Comparison of ENCODE assay signal across 18 cellular contexts in genomic region chr2:17303496-17303895, GRCh38.
DNase-seq lines count a peak whose midpoint lies in the region; ATAC-seq, FAIRE-seq and TF ChIP-seq lines count a peak whose summit lies in the region.
"Had no signal": no experiment of that assay in that cellular context is flagged by ENCODE, and none has a peak within 500 bp of the region (broad histone marks: within the 10 kb centered on the region; RNA-seq: fewer than 3 reads in every experiment).

No MANE protein-coding gene starts in this region.

- POLR2A ChIA-PET in HepG2 (lab: Yijun Ruan, JAX): no interaction called here

- no peak for ATAC-seq in HepG2
- ATAC-seq in right lobe of liver: no peak
- no peak for ATAC-seq in left ventricle myocardium superior
- ATAC-seq: left colon had no signal

- CTCF ChIA-PET in HepG2 (lab: Yijun Ruan, JAX; ENCODE audit: low intra/inter-chr PET ratio, low total read pairs): no interaction called here

- no peak for TF ChIP-seq CTCF in HepG2 (CRISPR knock-in tag; IDR thresholded peaks at IDR 0.05)
- TF ChIP-seq CTCF in right lobe of liver (IDR thresholded peaks at IDR 0.05): no peak

- no peak overlapping the region for H3K4me2 ChIP-seq in HepG2 (ENCODE audit: low read depth, low read length)
- H3K4me2 ChIP-seq: A549, neural progenitor cell had no signal

- H3K4me1 ChIP-seq in HepG2 (ENCODE audit: insufficient read depth, low read length) (peaks cover 38% of the 10 kb centered on the region), right lobe of liver (no peaks in the 10 kb centered on the region), adipocyte (ENCODE audit: control insufficient read depth, insufficient read depth, low read length) (no peaks in the 10 kb centered on the region)
- H3K4me1 ChIP-seq: A549, neural progenitor cell, testis had no signal

- WGBS in HepG2 (ENCODE audit: low lambda C conversion rate): 31% methylated on average over 2 of the region's 2 CpGs
- 41% methylated on average over 2 of the region's 2 CpGs for WGBS in right lobe of liver (ENCODE audit: insufficient coverage, low coverage, low lambda C conversion rate, missing lambda C conversion rate)

- H4K20me1 ChIP-seq in HepG2 (ENCODE audit: insufficient read depth, low read length): no peaks in the 10 kb centered on the region

- intact Hi-C loops in HepG2 (cut with micrococcal nuclease; ENCODE audit: unreplicated experiment): no loop called here
- intact Hi-C loops in right lobe of liver (cut with DNase I): loop anchor here in 1 of 2 donors (10.0 kb wide), 1 partner anchor 529 kb away; no protein-coding TSS in a partner anchor
- intact Hi-C loops in left ventricle myocardium superior (cut with micrococcal nuclease): loop anchor here (10.0 kb wide), 1 partner anchor 529 kb away; no protein-coding TSS in a partner anchor

- DNase-seq in HepG2 (ENCODE audit: low spot score) (no peak), right lobe of liver (no peak), adipocyte (ENCODE audit: low read depth) (peak; percentile 39), hepatic stellate cell (ENCODE audit: low spot score) (peak; percentile 14), NCI-H1694 treated with DMSO at 0.1 percent for 48 hours (lab: John Stamatoyannopoulos, UW) (no peak), NCI-H187 (lab: John Stamatoyannopoulos, UW) (no peak), NCI-H1930 (lab: John Stamatoyannopoulos, UW) (no peak), left ventricle myocardium superior (no peak)
- DNase-seq: activated CD4-positive, CD25-positive, alpha-beta regulatory T cell treated with anti-CD3 and anti-CD28 coated beads, Interleukin-2, amount 50 U/mL, for 72 hours; DMS153; endodermal cell; left colon; NCI-H2081 treated with DMSO at 0.1 percent for 48 hours; NCI-H524 treated with DMSO at 0.1 percent for 48 hours; stimulated activated CD4-positive, alpha-beta T cell treated with anti-CD3 and anti-CD28 coated beads, Interleukin-12 subunit alpha, Interleukin-12 subunit beta, amount 100 ng/mL, for 4 hours; testis had no signal

- in situ Hi-C loops in HepG2 (cut with HindIII; ENCODE audit: extremely low pct_ligation_motif_present, low pct_unique_long_range_greater_than_20kb): loop anchor here (25.0 kb wide), 1 partner anchor 359 kb away; no protein-coding TSS in a partner anchor

- BruUV-seq in HepG2 (replicated peaks; lab: Mats Ljungman, UMichigan): no TSS peak

- H3K79me2 ChIP-seq in HepG2 (ENCODE audit: insufficient read depth, low read length): no peaks in the 10 kb centered on the region

- no peak for FAIRE-seq in HepG2 (lab: Jason Lieb, UNC)
- FAIRE-seq: A549 had no signal

- no peak for TF ChIP-seq RAD21 in HepG2 (CRISPR knock-in tag; IDR thresholded peaks at IDR 0.05)

- H3K9ac ChIP-seq in HepG2 (ENCODE audit: insufficient read depth, low read depth, low read length) (no peak overlapping the region), adipocyte (ENCODE audit: low read length) (no peak overlapping the region)
- H3K9ac ChIP-seq: neural progenitor cell had no signal

- H3K4me3 ChIP-seq in HepG2 (replicated peaks in 1 of 3; ENCODE audit: insufficient read depth in 1 of 3, low read depth in 2 of 3, low read length in 3 of 3) (no peak overlapping the region), right lobe of liver (no peak overlapping the region), adipocyte (ENCODE audit: low read length) (no peak overlapping the region)
- H3K4me3 ChIP-seq: A549, neural progenitor cell, testis had no signal

- H2AFZ ChIP-seq in HepG2 (ENCODE audit: low read length): no peak overlapping the region
- H2AFZ ChIP-seq: neural progenitor cell had no signal

- H3K27me3 ChIP-seq in HepG2 (ENCODE audit: control insufficient read depth in 1 of 2, insufficient read depth in 2 of 2, low read length in 2 of 2) (no peaks in the 10 kb centered on the region; a peak in 1 of 5 replicates), right lobe of liver (no peaks in the 10 kb centered on the region), adipocyte (replicated peaks; ENCODE audit: control insufficient read depth, insufficient read depth, low read length) (no peaks in the 10 kb centered on the region)
- H3K27me3 ChIP-seq: neural progenitor cell, testis had no signal

- TF ChIP-seq POLR2A in HepG2 (IDR thresholded peaks at IDR 0.05; ENCODE audit: insufficient read depth in 1 of 2, low read depth in 2 of 2, low read length in 2 of 2) (no peak), right lobe of liver (IDR thresholded peaks at IDR 0.05) (no peak)

- H3K9me3 ChIP-seq in HepG2 (ENCODE audit: low read length): no peaks in the 10 kb centered on the region
- no peaks in the 10 kb centered on the region for H3K9me3 ChIP-seq in right lobe of liver
- no peaks in the 10 kb centered on the region for H3K9me3 ChIP-seq in adipocyte (ENCODE audit: control insufficient read depth, low read length)
- H3K9me3 ChIP-seq: A549, testis had no signal

- no peaks in the 10 kb centered on the region for H3K36me3 ChIP-seq in HepG2 (replicated peaks in 1 of 2; ENCODE audit: control insufficient read depth in 1 of 2, insufficient read depth in 2 of 2, low read length in 2 of 2)
- no peaks in the 10 kb centered on the region for H3K36me3 ChIP-seq in right lobe of liver
- H3K36me3 ChIP-seq in adipocyte (ENCODE audit: control insufficient read depth, insufficient read depth, low read length, severe bottlenecking): no peaks in the 10 kb centered on the region
- H3K36me3 ChIP-seq: neural progenitor cell had no signal

- H3K27ac ChIP-seq in HepG2 (ENCODE audit: extremely low read length, insufficient read depth, low read length): no peak overlapping the region
- no peak overlapping the region for H3K27ac ChIP-seq in right lobe of liver
- H3K27ac ChIP-seq: A549, neural progenitor cell, testis had no signal

- TF ChIP-seq EP300 in HepG2 (IDR thresholded peaks at IDR 0.05; ENCODE audit: low read depth in 2 of 2, low read length in 2 of 2): no peak
- TF ChIP-seq EP300 in HepG2 (CRISPR knock-in tag; IDR thresholded peaks at IDR 0.05; ENCODE audit: borderline replicate concordance): no peak

TF ChIP-seq in HepG2, 621 proteins besides CTCF, POLR2A, EP300 and RAD21:
- no peak for TF ChIP-seq DDIT3 (CRISPR knock-in tag; IDR thresholded peaks at IDR 0.05)
- peak; percentile 92 for TF ChIP-seq PRDM15 (CRISPR knock-in tag; IDR thresholded peaks at IDR 0.05)

Comparison
In these comparisons a context has a peak if more than half of its experiments do, and no peak if none do; other contexts are left out.
1. DNase-seq: peak in adipocyte (single experiment) and hepatic stellate cell (single experiment); none in HepG2 (single experiment), right lobe of liver (0 of 3), NCI-H1694 treated with DMSO at 0.1 percent for 48 hours (single experiment), NCI-H187 (0 of 2), NCI-H1930 (0 of 2) and left ventricle myocardium superior (single experiment).